Comparison of ENCODE assay signal across 16 cellular contexts in the genomic region with DNA sequence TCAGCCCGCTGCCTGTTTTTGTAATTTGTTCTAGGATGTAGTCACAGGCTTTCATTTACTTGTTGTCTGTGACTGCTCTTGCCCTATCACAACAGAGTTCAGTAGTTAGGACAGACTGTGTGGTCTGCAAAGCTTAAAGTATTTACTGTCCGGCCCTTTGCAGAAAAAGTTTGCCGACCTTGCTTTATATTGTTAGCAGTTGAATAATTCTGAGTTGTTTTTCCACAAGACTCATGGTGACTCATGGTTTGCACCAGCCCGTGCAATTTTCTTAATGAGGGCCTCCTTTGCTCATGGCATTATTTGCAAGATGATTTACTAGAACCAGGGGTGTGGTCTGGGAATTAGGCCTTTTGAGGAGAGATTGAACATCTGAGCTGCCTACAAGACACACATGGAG.
DNase-seq lines count a peak whose midpoint lies in the region; ATAC-seq, FAIRE-seq and TF ChIP-seq lines count a peak whose summit lies in the region.
"Had no signal": no experiment of that assay in that cellular context is flagged by ENCODE, and none has a peak within 500 bp of the region (broad histone marks: within the 10 kb centered on the region; RNA-seq: fewer than 3 reads in every experiment).

No MANE protein-coding gene starts in this region.

- H3K9me2 ChIP-seq in PC-9 (ENCODE audit: insufficient read depth) = no peaks in the 10 kb centered on the region

- H2AFZ ChIP-seq in PC-9 = no peak overlapping the region
- H2AFZ ChIP-seq in HepG2 (ENCODE audit: low read length) = no peak overlapping the region

- H3K9me3 ChIP-seq in PC-9 (ENCODE audit: insufficient read depth, low read depth) = no peaks in the 10 kb centered on the region
- no peaks in the 10 kb centered on the region for H3K9me3 ChIP-seq in HepG2 (ENCODE audit: low read length)
- H3K9me3 ChIP-seq: right lobe of liver had no signal

- H3K4me2 ChIP-seq in PC-9 (peak overlapping the region; percentile 52), HepG2 (ENCODE audit: low read depth, low read length) (no peak overlapping the region)

- H3K4me1 ChIP-seq in PC-9 (replicated peaks; ENCODE audit: insufficient read depth) (peaks cover 33% of the 10 kb centered on the region), HepG2 (ENCODE audit: insufficient read depth, low read length) (no peaks in the 10 kb centered on the region)
- H3K4me1 ChIP-seq: right lobe of liver had no signal

- peak overlapping the region; percentile 67 for H3K27ac ChIP-seq in PC-9
- no peak overlapping the region for H3K27ac ChIP-seq in HepG2 (ENCODE audit: extremely low read length, insufficient read depth, low read length)
- H3K27ac ChIP-seq: 22Rv1, right lobe of liver had no signal

- no peak for TF ChIP-seq CTCF in PC-9 (conservative IDR thresholded peaks at IDR 0.05)
- TF ChIP-seq CTCF in epithelial cell of esophagus (IDR thresholded peaks at IDR 0.05; ENCODE audit: insufficient read depth, low read depth, low read length, missing control alignments) = no peak
- TF ChIP-seq CTCF in retinal pigment epithelial cell (conservative IDR thresholded peaks at IDR 0.05; ENCODE audit: low read depth, low read length) = no peak
- no peak for TF ChIP-seq CTCF in HepG2 (CRISPR knock-in tag; IDR thresholded peaks at IDR 0.05)
- no peak for TF ChIP-seq CTCF in D721Med (IDR thresholded peaks at IDR 0.05; ENCODE audit: insufficient read depth, missing control alignments)

- POLR2A ChIA-PET in PC-9 (lab: Charles Lee; ENCODE audit: unreplicated experiment) (no interaction called here), HepG2 (lab: Yijun Ruan, JAX) (no interaction called here)

- CTCF ChIA-PET in PC-9 (lab: Charles Lee) (interaction anchor here (0.6 kb wide), 2 partner anchors 11 to 116 kb away, joined by 3 read pairs; no protein-coding TSS in a partner anchor), HepG2 (lab: Yijun Ruan, JAX; ENCODE audit: low intra/inter-chr PET ratio, low total read pairs) (no interaction called here)

- no peak overlapping the region for H3K9ac ChIP-seq in HepG2 (ENCODE audit: insufficient read depth, low read depth, low read length)

- no peak overlapping the region for H3K4me3 ChIP-seq in PC-9
- H3K4me3 ChIP-seq in epithelial cell of esophagus (ENCODE audit: low read length) = no peak overlapping the region
- H3K4me3 ChIP-seq in retinal pigment epithelial cell (ENCODE audit: low read length) = no peak overlapping the region
- no peak overlapping the region for H3K4me3 ChIP-seq in HepG2 (replicated peaks in 1 of 3; ENCODE audit: insufficient read depth in 1 of 3, low read depth in 2 of 3, low read length in 3 of 3)
- H3K4me3 ChIP-seq: K562, right lobe of liver had no signal

- 38% methylated on average over 4 of the region's 4 CpGs for WGBS in HepG2 (ENCODE audit: low lambda C conversion rate)

- intact Hi-C loops in PC-9 (cut with micrococcal nuclease; ENCODE audit: unreplicated experiment) (no loop called here), HepG2 (cut with micrococcal nuclease; ENCODE audit: unreplicated experiment) (no loop called here)

- no peak for ATAC-seq in HepG2
- ATAC-seq: K562, right lobe of liver had no signal

- no peaks in the 10 kb centered on the region for H3K36me3 ChIP-seq in PC-9 (ENCODE audit: low read depth)
- H3K36me3 ChIP-seq in HepG2 (replicated peaks in 1 of 2; ENCODE audit: control insufficient read depth in 1 of 2, insufficient read depth in 2 of 2, low read length in 2 of 2) = no peaks in the 10 kb centered on the region
- H3K36me3 ChIP-seq: right lobe of liver had no signal

- BruUV-seq in PC-9 (replicated peaks; lab: Mats Ljungman, UMichigan) (no TSS peak), HepG2 (replicated peaks; lab: Mats Ljungman, UMichigan) (no TSS peak)

- H4K20me1 ChIP-seq in PC-9 (ENCODE audit: insufficient read depth) (no peaks in the 10 kb centered on the region), HepG2 (ENCODE audit: insufficient read depth, low read length) (no peaks in the 10 kb centered on the region)

- peak; percentile 9 for DNase-seq in DMS53 (lab: John Stamatoyannopoulos, UW)
- no peak for DNase-seq in DMS53 treated with DMSO at 0.1 percent for 48 hours (lab: John Stamatoyannopoulos, UW; ENCODE audit: unreplicated experiment)
- DNase-seq in PC-9 = peak; percentile 25 to 58
- peak; percentile 84 for DNase-seq in epithelial cell of esophagus (ENCODE audit: low read depth)
- peak; percentile 88 for DNase-seq in retinal pigment epithelial cell (ENCODE audit: low read depth)
- DNase-seq in HepG2 (ENCODE audit: low spot score) = no peak
- no peak for DNase-seq in D721Med (ENCODE audit: insufficient read length, low spot score)
- no peak for DNase-seq in NCI-H2029 treated with DMSO at 0.1 percent for 48 hours (lab: John Stamatoyannopoulos, UW)
- DNase-seq: activated naive CD8-positive, alpha-beta T cell treated with anti-CD3 and anti-CD28 coated beads, Interleukin-2, amount 10 ng/mL, durations not matched to agents 7 days and 5 days; effector memory CD4-positive, alpha-beta T cell; NCI-H2107; right lobe of liver; T-helper 9 cell had no signal

- H3K27me3 ChIP-seq in PC-9 (ENCODE audit: insufficient read depth, low read depth) (no peaks in the 10 kb centered on the region), HepG2 (ENCODE audit: control insufficient read depth in 1 of 2, insufficient read depth in 2 of 2, low read length in 2 of 2) (peaks cover 0 to 3% of the 10 kb centered on the region in 2 experiments; a peak in 1 of 5 replicates)
- H3K27me3 ChIP-seq: right lobe of liver had no signal

- peaks cover 12% of the 10 kb centered on the region; the same call in 1 of the 2 replicates for H3F3A ChIP-seq in PC-9 (ENCODE audit: insufficient read depth, low read depth)

- TF ChIP-seq EP300 in HepG2 (IDR thresholded peaks at IDR 0.05; ENCODE audit: low read depth in 2 of 2, low read length in 2 of 2) = no peak
- no peak for TF ChIP-seq EP300 in HepG2 (CRISPR knock-in tag; IDR thresholded peaks at IDR 0.05; ENCODE audit: borderline replicate concordance)

- H3K79me2 ChIP-seq in PC-9 (ENCODE audit: low read depth) = no peaks in the 10 kb centered on the region
- no peaks in the 10 kb centered on the region for H3K79me2 ChIP-seq in HepG2 (ENCODE audit: insufficient read depth, low read length)

- FAIRE-seq in HepG2 (lab: Jason Lieb, UNC) = no peak
- FAIRE-seq in D721Med (lab: Jason Lieb, UNC) = no peak
- FAIRE-seq: G401.6, K562 had no signal

- in situ Hi-C loops in HepG2 (cut with HindIII; ENCODE audit: extremely low pct_ligation_motif_present, low pct_unique_long_range_greater_than_20kb) = no loop called here

- no peak for TF ChIP-seq POLR2A in HepG2 (IDR thresholded peaks at IDR 0.05; ENCODE audit: insufficient read depth in 1 of 2, low read depth in 2 of 2, low read length in 2 of 2)

- TF ChIP-seq RAD21 in HepG2 (CRISPR knock-in tag; IDR thresholded peaks at IDR 0.05) = no peak

TF ChIP-seq in HepG2, 621 proteins besides CTCF, POLR2A, EP300 and RAD21:
- TF ChIP-seq ZNF878 (CRISPR knock-in tag; IDR thresholded peaks at IDR 0.05) (no peak), PPARG (CRISPR knock-in tag; conservative IDR thresholded peaks at IDR 0.05) (no peak), ZNF570 (CRISPR knock-in tag; IDR thresholded peaks at IDR 0.05; ENCODE audit: borderline replicate concordance) (no peak), PRDM15 (CRISPR knock-in tag; IDR thresholded peaks at IDR 0.05) (no peak), MAFK (conservative IDR thresholded peaks at IDR 0.05 in 1 of 2, IDR thresholded peaks at IDR 0.05 in 1 of 2; ENCODE audit: low read length in 2 of 2) (0 out of 4 replicates have a peak, but pooled peaks of 1 of the 2 experiments have one; percentile 7)

Comparison
In these comparisons a context has a peak if more than half of its experiments do, and no peak if none do; other contexts are left out.
1. DNase-seq: peak in DMS53 (single experiment), PC-9 (2 of 2), epithelial cell of esophagus (single experiment) and retinal pigment epithelial cell (single experiment); none in DMS53 treated with DMSO at 0.1 percent for 48 hours (single experiment), HepG2 (single experiment), D721Med (single experiment) and NCI-H2029 treated with DMSO at 0.1 percent for 48 hours (single experiment).